14 cellular contexts compared by ENCODE assay signal in genomic region chr6:15440040-15440439, GRCh38.
DNase-seq lines count a peak whose midpoint lies in the region; ATAC-seq and TF ChIP-seq lines count a peak whose summit lies in the region.
"Had no signal": no experiment of that assay in that cellular context is flagged by ENCODE, and none has a peak within 500 bp of the region (broad histone marks: within the 10 kb centered on the region; RNA-seq: fewer than 3 reads in every experiment).

No MANE protein-coding gene starts in this region.

- peaks cover 86% of the 10 kb centered on the region for H3K4me1 Mint-ChIP-seq in stimulated activated naive CD8-positive, alpha-beta T cell treated with anti-CD3 and anti-CD28 coated beads, Interleukin-15, Interleukin-2, amounts not matched to agents 100 ng/mL and 50 ng/mL, for 24 hours (ENCODE audit: low read depth)
- H3K4me1 Mint-ChIP-seq in T-helper 17 cell (peaks cover 47% of the 10 kb centered on the region), memory B cell (peaks cover 34% of the 10 kb centered on the region), type B pancreatic cell (ENCODE audit: unreplicated experiment) (peaks cover 84% of the 10 kb centered on the region)

- peak overlapping the region; percentile 64 for H3K27ac Mint-ChIP-seq in stimulated activated naive CD8-positive, alpha-beta T cell treated with anti-CD3 and anti-CD28 coated beads, Interleukin-15, Interleukin-2, amounts not matched to agents 100 ng/mL and 50 ng/mL, for 24 hours
- peak overlapping the region; percentile 32 for H3K27ac Mint-ChIP-seq in T-helper 17 cell
- peak overlapping the region; percentile 6 for H3K27ac Mint-ChIP-seq in memory B cell
- no peak overlapping the region for H3K27ac Mint-ChIP-seq in type B pancreatic cell
- H3K27ac Mint-ChIP-seq: progenitor cell of endocrine pancreas had no signal

- no peaks in the 10 kb centered on the region for H3K9me3 Mint-ChIP-seq in stimulated activated naive CD8-positive, alpha-beta T cell treated with anti-CD3 and anti-CD28 coated beads, Interleukin-15, Interleukin-2, amounts not matched to agents 100 ng/mL and 50 ng/mL, for 24 hours
- H3K9me3 Mint-ChIP-seq in memory B cell (no peaks in the 10 kb centered on the region), type B pancreatic cell (no peaks in the 10 kb centered on the region)

- no peak for DNase-seq in stimulated activated naive CD8-positive, alpha-beta T cell treated with anti-CD3 and anti-CD28 coated beads, Interleukin-15, Interleukin-2, amounts not matched to agents 100 U/mL and 50 U/mL, for 24 hours
- no peak for DNase-seq in T-helper 17 cell
- no peak for DNase-seq in memory B cell (ENCODE audit: low spot score in 2 of 2)
- DNase-seq in type B pancreatic cell (ENCODE audit: extremely low spot score, unreplicated experiment): no peak
- no peak for DNase-seq in NCI-H187 (lab: John Stamatoyannopoulos, UW)
- DNase-seq in OCI-M1 (lab: John Stamatoyannopoulos, UW): no peak
- no peak for DNase-seq in activated gamma-delta T cell treated with Interleukin-2 at 50 U/mL for 16 hours
- DNase-seq: naive B cell; NCI-H1436; SHP77 treated with DMSO at 0.1 percent for 48 hours; stimulated activated CD4-positive, alpha-beta T cell treated with anti-CD3 and anti-CD28 coated beads, Interleukin-2, amount 100 ng/mL, for 48 hours had no signal

- ATAC-seq in stimulated activated naive CD8-positive, alpha-beta T cell treated with anti-CD3 and anti-CD28 coated beads, Interleukin-15, Interleukin-2, amounts not matched to agents 100 U/mL and 50 U/mL, for 24 hours: no peak
- ATAC-seq in T-helper 17 cell (no peak), memory B cell (ENCODE audit: low read depth) (no peak)

- no peak for TF ChIP-seq CTCF in type B pancreatic cell (conservative IDR thresholded peaks at IDR 0.05)

- H3K9me3 ChIP-seq in T-helper 17 cell (ENCODE audit: control insufficient read depth, low read length, poor library complexity, severe bottlenecking): no peaks in the 10 kb centered on the region
- H3K9me3 ChIP-seq: breast epithelium had no signal

- H3K4me3 Mint-ChIP-seq in stimulated activated naive CD8-positive, alpha-beta T cell treated with anti-CD3 and anti-CD28 coated beads, Interleukin-15, Interleukin-2, amounts not matched to agents 100 ng/mL and 50 ng/mL, for 24 hours: no peak overlapping the region
- H3K4me3 Mint-ChIP-seq in T-helper 17 cell (no peak overlapping the region), memory B cell (no peak overlapping the region), type B pancreatic cell (peak overlapping the region; percentile 23)

- no peaks in the 10 kb centered on the region for H3K27me3 Mint-ChIP-seq in stimulated activated naive CD8-positive, alpha-beta T cell treated with anti-CD3 and anti-CD28 coated beads, Interleukin-15, Interleukin-2, amounts not matched to agents 100 ng/mL and 50 ng/mL, for 24 hours
- H3K27me3 Mint-ChIP-seq in T-helper 17 cell (no peaks in the 10 kb centered on the region), memory B cell (no peaks in the 10 kb centered on the region), type B pancreatic cell (no peaks in the 10 kb centered on the region)
- H3K27me3 Mint-ChIP-seq: naive B cell, progenitor cell of endocrine pancreas had no signal

- peaks cover 16% of the 10 kb centered on the region for H3K36me3 Mint-ChIP-seq in stimulated activated naive CD8-positive, alpha-beta T cell treated with anti-CD3 and anti-CD28 coated beads, Interleukin-15, Interleukin-2, amounts not matched to agents 100 ng/mL and 50 ng/mL, for 24 hours (ENCODE audit: low read depth)
- H3K36me3 Mint-ChIP-seq in T-helper 17 cell (ENCODE audit: low read depth) (no peaks in the 10 kb centered on the region), memory B cell (no peaks in the 10 kb centered on the region), type B pancreatic cell (peaks cover 5% of the 10 kb centered on the region)
- H3K36me3 Mint-ChIP-seq: naive B cell had no signal
